In genomic region chr20:9427977-9428607, GRCh38 we compare ENCODE assay signal across 24 cellular contexts.
"Had no signal": no experiment of that assay in that cellular context is flagged by ENCODE, and none has a peak within 500 bp of the region (broad histone marks: within the 10 kb centered on the region; RNA-seq: fewer than 3 reads in every experiment).

No MANE protein-coding gene starts in this region.

- ATAC-seq: activated CD4-positive, CD25-positive, alpha-beta regulatory T cell treated with anti-CD3 and anti-CD28 coated beads, Interleukin-2, amount 50 U/mL, for 24 hours; activated CD8-positive, alpha-beta memory T cell treated with anti-CD3 and anti-CD28 coated beads, Interleukin-2, amount 10 ng/mL, durations not matched to agents 7 days and 5 days; activated naive CD4-positive, alpha-beta T cell treated with anti-CD3 and anti-CD28 coated beads, Interleukin-2, amount 50 U/mL, for 72 hours; activated naive CD8-positive, alpha-beta T cell treated with anti-CD3 and anti-CD28 coated beads, Interleukin-2, amount 50 U/mL, for 24 hours had no signal

- H3K36me3 Mint-ChIP-seq: activated CD8-positive, alpha-beta memory T cell treated with anti-CD3 and anti-CD28 coated beads, Interleukin-2, amount 10 ng/mL, durations not matched to agents 7 days and 5 days; activated naive CD4-positive, alpha-beta T cell treated with anti-CD3 and anti-CD28 coated beads, Interleukin-2, amount 50 U/mL, for 72 hours had no signal

- H3K27me3 Mint-ChIP-seq: activated CD8-positive, alpha-beta memory T cell treated with anti-CD3 and anti-CD28 coated beads, Interleukin-2, amount 10 ng/mL, durations not matched to agents 7 days and 5 days; activated naive CD8-positive, alpha-beta T cell treated with anti-CD3 and anti-CD28 coated beads, Interleukin-2, amount 50 U/mL, for 24 hours; activated T-cell treated with anti-CD3 and anti-CD28 coated beads, Interleukin-2, amount 50 U/mL, for 24 hours had no signal

- H3K27ac ChIP-seq: cardiac muscle cell, PC-9 had no signal

- H3K9me3 Mint-ChIP-seq: activated naive CD4-positive, alpha-beta T cell treated with anti-CD3 and anti-CD28 coated beads, Interleukin-2, amount 50 U/mL, for 72 hours; activated naive CD8-positive, alpha-beta T cell treated with anti-CD3 and anti-CD28 coated beads, Interleukin-2, amount 50 U/mL, for 24 hours; activated T-cell treated with anti-CD3 and anti-CD28 coated beads, Interleukin-2, amount 50 U/mL, for 24 hours; activated T-helper 1 cell treated with anti-CD3 and anti-CD28 coated beads, Interleukin-12 subunit alpha, Interleukin-12 subunit beta, Interleukin-2, Interleukin-4 antibody, amounts not matched to agents 30 ng/mL and 10 ng/mL and 1 ng/mL, durations not matched to agents 14 hours and 24 hours and 36 hours; brain; T-helper 1 cell treated with Interleukin-12 subunit alpha and Interleukin-12 subunit beta and Interleukin-4 antibody, amounts not matched to agents 30 μg/mL and 1 μg/mL, for 36 hours had no signal

- H3K4me3 Mint-ChIP-seq: activated CD8-positive, alpha-beta memory T cell treated with anti-CD3 and anti-CD28 coated beads, Interleukin-2, amount 10 ng/mL, durations not matched to agents 7 days and 5 days; activated naive CD8-positive, alpha-beta T cell treated with anti-CD3 and anti-CD28 coated beads, Interleukin-2, amount 50 U/mL, for 24 hours; activated T-cell treated with anti-CD3 and anti-CD28 coated beads, Interleukin-2, amount 50 U/mL, for 24 hours; activated T-helper 1 cell treated with anti-CD3 and anti-CD28 coated beads, Interleukin-12 subunit alpha, Interleukin-12 subunit beta, Interleukin-2, Interleukin-4 antibody, amounts not matched to agents 30 ng/mL and 10 ng/mL and 1 ng/mL, durations not matched to agents 14 hours and 24 hours and 36 hours; brain; T-helper 1 cell treated with Interleukin-12 subunit alpha and Interleukin-12 subunit beta and Interleukin-4 antibody, amounts not matched to agents 30 μg/mL and 1 μg/mL, for 36 hours had no signal

- H3K27ac Mint-ChIP-seq: activated CD8-positive, alpha-beta memory T cell treated with anti-CD3 and anti-CD28 coated beads, Interleukin-2, amount 10 ng/mL, durations not matched to agents 7 days and 5 days; activated naive CD4-positive, alpha-beta T cell treated with anti-CD3 and anti-CD28 coated beads, Interleukin-2, amount 50 U/mL, for 72 hours; activated naive CD8-positive, alpha-beta T cell treated with anti-CD3 and anti-CD28 coated beads, Interleukin-2, amount 50 U/mL, for 24 hours; activated T-cell treated with anti-CD3 and anti-CD28 coated beads, Interleukin-2, amount 50 U/mL, for 24 hours; activated T-helper 1 cell treated with anti-CD3 and anti-CD28 coated beads, Interleukin-12 subunit alpha, Interleukin-12 subunit beta, Interleukin-2, Interleukin-4 antibody, amounts not matched to agents 30 ng/mL and 10 ng/mL and 1 ng/mL, durations not matched to agents 14 hours and 24 hours and 36 hours; T-helper 1 cell treated with Interleukin-12 subunit alpha and Interleukin-12 subunit beta and Interleukin-4 antibody, amounts not matched to agents 30 μg/mL and 1 μg/mL, for 36 hours had no signal

- DNase-seq: activated CD4-positive, alpha-beta T cell treated with anti-CD3 and anti-CD28 coated beads for 48 hours; activated CD4-positive, alpha-beta T cell treated with anti-CD3 and anti-CD28 coated beads, Interleukin-2, amount 50 U/mL, for 4 hours; activated CD8-positive, alpha-beta memory T cell treated with anti-CD3 and anti-CD28 coated beads, Interleukin-2, amount 10 ng/mL, durations not matched to agents 7 days and 5 days; activated effector memory CD4-positive, alpha-beta T cell treated with Interleukin-2 at 50 U/mL for 16 hours; activated naive CD4-positive, alpha-beta T cell treated with Interleukin-2 at 50 U/mL for 16 hours; activated naive CD8-positive, alpha-beta T cell treated with anti-CD3 and anti-CD28 coated beads, Interleukin-2, amount 50 U/mL, for 24 hours; activated T-cell treated with anti-CD3 and anti-CD28 coated beads, Interleukin-2, amount 50 U/mL, for 24 hours; amygdala; MG63; MV-4-11; NCI-H1105; NCI-H1436; NCI-H1694 treated with DMSO at 0.1 percent for 48 hours; NCI-H2081; NCI-H510A treated with DMSO at 0.1 percent for 48 hours; NCI-H69; PC-9; SIG-M5 had no signal

- H3K27me3 ChIP-seq: cardiac muscle cell, MG63 had no signal

- H2AFZ ChIP-seq: PC-9 had no signal

- H3K4me3 ChIP-seq: cardiac muscle cell, MG63, PC-9 had no signal

- H3K36me3 ChIP-seq: MG63 had no signal

- H3K4me1 Mint-ChIP-seq: activated CD8-positive, alpha-beta memory T cell treated with anti-CD3 and anti-CD28 coated beads, Interleukin-2, amount 10 ng/mL, durations not matched to agents 7 days and 5 days; activated naive CD8-positive, alpha-beta T cell treated with anti-CD3 and anti-CD28 coated beads, Interleukin-2, amount 50 U/mL, for 24 hours had no signal

- H3K4me2 ChIP-seq: PC-9 had no signal
